In the genomic region with DNA sequence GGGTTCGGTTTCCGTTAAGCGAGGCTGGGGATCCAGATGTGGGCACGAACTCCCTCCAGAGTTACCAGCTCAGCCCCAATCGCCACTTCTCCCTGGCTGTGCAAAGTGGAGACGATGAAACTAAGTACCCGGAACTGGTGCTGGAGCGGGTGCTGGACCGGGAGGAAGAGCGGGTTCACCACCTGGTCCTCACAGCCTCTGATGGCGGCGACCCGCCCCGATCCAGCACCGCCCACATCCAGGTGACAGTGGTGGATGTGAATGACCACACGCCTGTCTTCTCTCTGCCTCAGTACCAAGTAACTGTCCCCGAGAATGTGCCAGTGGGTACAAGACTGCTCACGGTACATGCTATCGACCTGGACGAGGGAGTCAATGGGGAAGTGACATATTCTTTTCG, we compare ENCODE assay signal across 18 cellular contexts. TPM values are rescaled to one million over a fixed set of nuclear protein-coding genes. Genes with fewer than 3 reads are reported as not detected.
A peak's percentile ranks its signal among the peaks of the same experiment; 100 is the strongest.
DNase-seq lines count a peak whose midpoint lies in the region; ATAC-seq and TF ChIP-seq lines count a peak whose summit lies in the region.
"Had no signal": no experiment of that assay in that cellular context is flagged by ENCODE, and none has a peak within 500 bp of the region (broad histone marks: within the 10 kb centered on the region; RNA-seq: fewer than 3 reads in every experiment).

No MANE protein-coding gene starts in this region.

- H3K4me1 ChIP-seq in right cardiac atrium (ENCODE audit: control insufficient read depth, insufficient read depth, low read length): no peaks in the 10 kb centered on the region
- H3K4me1 ChIP-seq in adipocyte (ENCODE audit: control insufficient read depth, insufficient read depth, low read length): no peaks in the 10 kb centered on the region
- no peaks in the 10 kb centered on the region for H3K4me1 ChIP-seq in iPS-15b (ENCODE audit: control insufficient read depth, insufficient read depth, low read length)
- H3K4me1 ChIP-seq: BE2C, thyroid gland had no signal

- H3K36me3 ChIP-seq in adipocyte (ENCODE audit: control insufficient read depth, insufficient read depth, low read length, severe bottlenecking): no peaks in the 10 kb centered on the region
- H3K36me3 ChIP-seq in iPS-15b (ENCODE audit: control insufficient read depth, insufficient read depth, low read length): peaks cover 2% of the 10 kb centered on the region
- H3K36me3 ChIP-seq: thyroid gland had no signal

- H3K27me3 ChIP-seq in right cardiac atrium (ENCODE audit: control insufficient read depth, insufficient read depth) (no peaks in the 10 kb centered on the region), adipocyte (replicated peaks; ENCODE audit: control insufficient read depth, insufficient read depth, low read length) (no peaks in the 10 kb centered on the region), iPS-15b (ENCODE audit: control insufficient read depth, insufficient read depth, low read length) (peaks cover 10% of the 10 kb centered on the region), dorsolateral prefrontal cortex (no peaks in the 10 kb centered on the region)
- H3K27me3 ChIP-seq: BE2C, thyroid gland had no signal

- intact Hi-C loops in right cardiac atrium (cut with DNase I) (no loop called here), left ventricle myocardium superior (cut with micrococcal nuclease) (no loop called here), dorsolateral prefrontal cortex (cut with DNase I) (no loop called here)

- TF ChIP-seq CTCF in dorsolateral prefrontal cortex (IDR thresholded peaks at IDR 0.05 in 54 of 56, conservative IDR thresholded peaks at IDR 0.05 in 2 of 56; ENCODE audit: low read depth in 1 of 56, partially characterized antibody in 56 of 56): no peak

- H3K27ac ChIP-seq in right cardiac atrium (ENCODE audit: low read length) (no peak overlapping the region), dorsolateral prefrontal cortex (no peak overlapping the region)
- H3K27ac ChIP-seq: heart left ventricle, thyroid gland had no signal

- DNase-seq in right cardiac atrium: no peak
- no peak for DNase-seq in left ventricle myocardium superior
- DNase-seq in adipocyte (ENCODE audit: low read depth): no peak
- DNase-seq in GM19240 (ENCODE audit: insufficient read length, low spot score): no peak
- no peak for DNase-seq in dorsolateral prefrontal cortex
- DNase-seq in left lobe of liver (ENCODE audit: low spot score): no peak
- DNase-seq: activated naive CD4-positive, alpha-beta T cell treated with anti-CD3 and anti-CD28 coated beads, Interleukin-2, amount 10 ng/mL, durations not matched to agents 7 days and 5 days; BE2C; central memory CD4-positive, alpha-beta T cell; DMS153; heart left ventricle; kidney glomerular epithelial cell; NCI-H2171; stimulated activated CD4-positive, alpha-beta T cell treated with anti-CD3 and anti-CD28 coated beads, Interleukin-1b, Interleukin-23, amount 100 ng/mL, for 48 hours; thyroid gland had no signal

- 33% methylated on average over 21 of the region's 21 CpGs for WGBS in right cardiac atrium

- ATAC-seq in right cardiac atrium (no peak), left ventricle myocardium superior (no peak), left lobe of liver (no peak), HG03159 (IDR thresholded peaks at IDR 0.05; ENCODE audit: unreplicated experiment) (no peak)
- ATAC-seq: HepG2 had no signal

- H3K9ac ChIP-seq in adipocyte (ENCODE audit: low read length): no peak overlapping the region
- H3K9ac ChIP-seq in iPS-15b (ENCODE audit: low read depth, low read length): no peak overlapping the region

- H3K4me3 ChIP-seq in right cardiac atrium (ENCODE audit: low read length): peak overlapping the region; percentile 58
- peak overlapping the region; percentile 87 for H3K4me3 ChIP-seq in adipocyte (ENCODE audit: low read length)
- peak overlapping the region; percentile 75 for H3K4me3 ChIP-seq in iPS-15b (ENCODE audit: low read depth, low read length)
- H3K4me3 ChIP-seq in dorsolateral prefrontal cortex: peak overlapping the region in 14 of 59 donors; percentile 10 to 54 (median 39)

- H3K9me3 ChIP-seq in right cardiac atrium (ENCODE audit: control insufficient read depth, low read length) (peaks cover 4% of the 10 kb centered on the region), adipocyte (ENCODE audit: control insufficient read depth, low read length) (peaks cover 31% of the 10 kb centered on the region), iPS-15b (ENCODE audit: control insufficient read depth, insufficient read depth, low read length) (peaks cover under 1% of the 10 kb centered on the region)
- H3K9me3 ChIP-seq: BE2C, thyroid gland had no signal

RNA-seq across cellular contexts. Expression of a gene that starts 0.8 kb away (rescaled TPM):
- total RNA-seq in right cardiac atrium (1 to 10 TPM; 3.9 to 5.2 (median 4.5) TPM), left ventricle myocardium superior (7.0 TPM), dorsolateral prefrontal cortex (10 to 100 TPM in 16 of 120 experiments, 1 to 10 TPM in 104; 4.6 to 15.0 (median 7.7) TPM), left lobe of liver (0.33 TPM)
- 1.8 TPM for polyA plus RNA-seq in right cardiac atrium

RNA-seq across cellular contexts. Expression of a gene that starts 4.2 kb away (rescaled TPM):
- 1 to 10 TPM; 4.8 to 5.5 (median 5.3) TPM for total RNA-seq in right cardiac atrium
- polyA plus RNA-seq in right cardiac atrium: 2.0 TPM
- total RNA-seq in left ventricle myocardium superior: 5.4 TPM
- 10 to 100 TPM in 14 of 120 experiments, 1 to 10 TPM in 106; 3.2 to 15.2 (median 7.3) TPM for total RNA-seq in dorsolateral prefrontal cortex
- total RNA-seq in left lobe of liver: 2.2 TPM

RNA-seq across cellular contexts. Expression of a gene that starts 9.1 kb away (rescaled TPM):
- 1 to 10 TPM; 4.0 to 5.2 (median 4.3) TPM for total RNA-seq in right cardiac atrium
- polyA plus RNA-seq in right cardiac atrium: 1.3 TPM
- 9.1 TPM for total RNA-seq in left ventricle myocardium superior
- total RNA-seq in dorsolateral prefrontal cortex: 10 to 100 TPM in 2 of 120 experiments, 1 to 10 TPM in 118; 2.2 to 10.8 (median 4.6) TPM
- total RNA-seq in left lobe of liver: 0.35 TPM

RNA-seq across cellular contexts. Expression of a gene that starts 9.7 kb away (rescaled TPM):
- total RNA-seq in right cardiac atrium (1 to 10 TPM; 3.7 to 5.3 (median 4.9) TPM), left ventricle myocardium superior (5.7 TPM), dorsolateral prefrontal cortex (10 to 100 TPM in 56 of 120 experiments, 1 to 10 TPM in 64; 5.3 to 18.6 (median 9.7) TPM), left lobe of liver (0.68 TPM)
- polyA plus RNA-seq in right cardiac atrium: 2.2 TPM

RNA-seq across cellular contexts. Expression of a gene that starts 13.3 kb away (rescaled TPM):
- 1 to 10 TPM; 4.8 to 5.5 (median 5.1) TPM for total RNA-seq in right cardiac atrium
- 1.7 TPM for polyA plus RNA-seq in right cardiac atrium
- 7.2 TPM for total RNA-seq in left ventricle myocardium superior
- 10 to 100 TPM in 8 of 120 experiments, 1 to 10 TPM in 112; 3.4 to 14.7 (median 6.5) TPM for total RNA-seq in dorsolateral prefrontal cortex
- 0.83 TPM for total RNA-seq in left lobe of liver
